In genomic region chr20:5484926-5485325, GRCh38 we compare ENCODE assay signal across 15 cellular contexts.
A peak's percentile ranks its signal among the peaks of the same experiment; 100 is the strongest.
DNase-seq lines count a peak whose midpoint lies in the region; ATAC-seq and TF ChIP-seq lines count a peak whose summit lies in the region.
"Had no signal": no experiment of that assay in that cellular context is flagged by ENCODE, and none has a peak within 500 bp of the region (broad histone marks: within the 10 kb centered on the region; RNA-seq: fewer than 3 reads in every experiment).

No MANE protein-coding gene starts in this region.

- no peak for ATAC-seq in activated CD8-positive, alpha-beta memory T cell treated with anti-CD3 and anti-CD28 coated beads, Interleukin-2, amount 10 ng/mL, durations not matched to agents 7 days and 5 days
- no peak for ATAC-seq in T-helper 17 cell
- no peak for ATAC-seq in CD8-positive, alpha-beta T cell
- no peak for ATAC-seq in activated naive CD8-positive, alpha-beta T cell treated with anti-CD3 and anti-CD28 coated beads, Interleukin-2, amount 50 U/mL, for 24 hours

- H3K9me3 ChIP-seq in T-helper 17 cell (ENCODE audit: control insufficient read depth, low read length, poor library complexity, severe bottlenecking) = no peaks in the 10 kb centered on the region
- H3K9me3 ChIP-seq in CD8-positive, alpha-beta T cell (ENCODE audit: low read length) = no peaks in the 10 kb centered on the region
- H3K9me3 ChIP-seq: A549, HAP-1 had no signal

- H3K27me3 ChIP-seq in CD8-positive, alpha-beta T cell (ENCODE audit: insufficient read depth, low read length) = no peaks in the 10 kb centered on the region

- no peak overlapping the region for H3K27ac ChIP-seq in CD8-positive, alpha-beta T cell (ENCODE audit: low read depth, low read length)
- H3K27ac ChIP-seq: 22Rv1, A549, C4-2B, GM23248 had no signal

- H3K27ac Mint-ChIP-seq in activated CD8-positive, alpha-beta memory T cell treated with anti-CD3 and anti-CD28 coated beads, Interleukin-2, amount 10 ng/mL, durations not matched to agents 7 days and 5 days = no peak overlapping the region
- H3K27ac Mint-ChIP-seq in T-helper 17 cell = peak overlapping the region; percentile 60
- H3K27ac Mint-ChIP-seq in CD8-positive, alpha-beta T cell = no peak overlapping the region
- H3K27ac Mint-ChIP-seq in activated naive CD8-positive, alpha-beta T cell treated with anti-CD3 and anti-CD28 coated beads, Interleukin-2, amount 50 U/mL, for 24 hours = no peak overlapping the region
- H3K27ac Mint-ChIP-seq: CD4-positive, alpha-beta T cell had no signal

- H3K36me3 ChIP-seq in CD8-positive, alpha-beta T cell (ENCODE audit: insufficient read depth, low read length) = no peaks in the 10 kb centered on the region
- H3K36me3 ChIP-seq: HAP-1 had no signal

- intact Hi-C loops in CD8-positive, alpha-beta T cell (cut with DNase I, micrococcal nuclease) = no loop called here

- TF ChIP-seq CTCF in CD8-positive, alpha-beta T cell (IDR thresholded peaks at IDR 0.05) = no peak

- POLR2A ChIA-PET in CD8-positive, alpha-beta T cell (lab: Charles Lee) = no interaction called here

- peaks cover 23% of the 10 kb centered on the region for H3K4me1 Mint-ChIP-seq in activated CD8-positive, alpha-beta memory T cell treated with anti-CD3 and anti-CD28 coated beads, Interleukin-2, amount 10 ng/mL, durations not matched to agents 7 days and 5 days
- H3K4me1 Mint-ChIP-seq in T-helper 17 cell = peaks cover 6% of the 10 kb centered on the region
- H3K4me1 Mint-ChIP-seq in CD8-positive, alpha-beta T cell (ENCODE audit: low read depth) = peaks cover 14% of the 10 kb centered on the region
- peaks cover 18% of the 10 kb centered on the region for H3K4me1 Mint-ChIP-seq in activated naive CD8-positive, alpha-beta T cell treated with anti-CD3 and anti-CD28 coated beads, Interleukin-2, amount 50 U/mL, for 24 hours

- H3K4me1 ChIP-seq in CD8-positive, alpha-beta T cell (ENCODE audit: insufficient read depth, low read length) = peaks cover 11% of the 10 kb centered on the region
- H3K4me1 ChIP-seq: A549, HAP-1 had no signal

- no peak overlapping the region for H3K4me3 Mint-ChIP-seq in activated CD8-positive, alpha-beta memory T cell treated with anti-CD3 and anti-CD28 coated beads, Interleukin-2, amount 10 ng/mL, durations not matched to agents 7 days and 5 days
- H3K4me3 Mint-ChIP-seq in T-helper 17 cell = no peak overlapping the region
- no peak overlapping the region for H3K4me3 Mint-ChIP-seq in CD8-positive, alpha-beta T cell
- H3K4me3 Mint-ChIP-seq in activated naive CD8-positive, alpha-beta T cell treated with anti-CD3 and anti-CD28 coated beads, Interleukin-2, amount 50 U/mL, for 24 hours = no peak overlapping the region
- H3K4me3 Mint-ChIP-seq: CD4-positive, alpha-beta T cell had no signal

- no peaks in the 10 kb centered on the region for H3K9me3 Mint-ChIP-seq in activated CD8-positive, alpha-beta memory T cell treated with anti-CD3 and anti-CD28 coated beads, Interleukin-2, amount 10 ng/mL, durations not matched to agents 7 days and 5 days (ENCODE audit: low read depth)
- H3K9me3 Mint-ChIP-seq in CD8-positive, alpha-beta T cell = no peaks in the 10 kb centered on the region
- H3K9me3 Mint-ChIP-seq in activated naive CD8-positive, alpha-beta T cell treated with anti-CD3 and anti-CD28 coated beads, Interleukin-2, amount 50 U/mL, for 24 hours = no peaks in the 10 kb centered on the region
- H3K9me3 Mint-ChIP-seq: CD4-positive, alpha-beta T cell had no signal

- no peaks in the 10 kb centered on the region for H3K36me3 Mint-ChIP-seq in activated CD8-positive, alpha-beta memory T cell treated with anti-CD3 and anti-CD28 coated beads, Interleukin-2, amount 10 ng/mL, durations not matched to agents 7 days and 5 days
- peaks cover 2% of the 10 kb centered on the region for H3K36me3 Mint-ChIP-seq in T-helper 17 cell (ENCODE audit: low read depth)
- no peaks in the 10 kb centered on the region for H3K36me3 Mint-ChIP-seq in CD8-positive, alpha-beta T cell
- no peaks in the 10 kb centered on the region for H3K36me3 Mint-ChIP-seq in activated naive CD8-positive, alpha-beta T cell treated with anti-CD3 and anti-CD28 coated beads, Interleukin-2, amount 50 U/mL, for 24 hours (ENCODE audit: low read depth)

- peaks cover 22% of the 10 kb centered on the region for H3K27me3 Mint-ChIP-seq in activated CD8-positive, alpha-beta memory T cell treated with anti-CD3 and anti-CD28 coated beads, Interleukin-2, amount 10 ng/mL, durations not matched to agents 7 days and 5 days
- H3K27me3 Mint-ChIP-seq in T-helper 17 cell = peaks cover 50% of the 10 kb centered on the region
- peaks cover 6% of the 10 kb centered on the region for H3K27me3 Mint-ChIP-seq in CD8-positive, alpha-beta T cell (ENCODE audit: low read depth)
- H3K27me3 Mint-ChIP-seq in activated naive CD8-positive, alpha-beta T cell treated with anti-CD3 and anti-CD28 coated beads, Interleukin-2, amount 50 U/mL, for 24 hours = peaks cover 16% of the 10 kb centered on the region

- CTCF ChIA-PET in activated CD8-positive, alpha-beta memory T cell treated with anti-CD3 and anti-CD28 coated beads, Interleukin-2, amount 10 ng/mL, durations not matched to agents 7 days and 5 days (lab: Charles Lee) = no interaction called here
- CTCF ChIA-PET in CD8-positive, alpha-beta T cell (lab: Charles Lee) = no interaction called here

- H3K4me3 ChIP-seq in CD8-positive, alpha-beta T cell (ENCODE audit: low read depth, low read length) = no peak overlapping the region
- H3K4me3 ChIP-seq: A549, GM23248, HAP-1 had no signal

- DNase-seq in DMS 273 (lab: John Stamatoyannopoulos, UW; ENCODE audit: unreplicated experiment) (peak; percentile 22), DMS 273 treated with DMSO at 0.1 percent for 48 hours (lab: John Stamatoyannopoulos, UW) (no peak), T-helper 17 cell (no peak), retina (peak; percentile 9)
- peak; percentile 25 for DNase-seq in activated CD8-positive, alpha-beta memory T cell treated with anti-CD3 and anti-CD28 coated beads, Interleukin-2, amount 10 ng/mL, durations not matched to agents 7 days and 5 days
- no peak for DNase-seq in activated CD8-positive, alpha-beta memory T cell treated with anti-CD3 and anti-CD28 coated beads for 24 hours
- no peak for DNase-seq in CD8-positive, alpha-beta T cell
- DNase-seq in activated naive CD8-positive, alpha-beta T cell treated with anti-CD3 and anti-CD28 coated beads, Interleukin-2, amount 50 U/mL, for 24 hours = no peak
- DNase-seq: AML-193; CD4-positive, alpha-beta T cell; GM23248 had no signal

Comparison
In these comparisons a context has a peak if more than half of its experiments do, and no peak if none do; other contexts are left out.
1. DNase-seq: peak in DMS 273 (single experiment), activated CD8-positive, alpha-beta memory T cell treated with anti-CD3 and anti-CD28 coated beads, Interleukin-2, amount 10 ng/mL, durations not matched to agents 7 days and 5 days (single experiment) and retina (single experiment); none in DMS 273 treated with DMSO at 0.1 percent for 48 hours (single experiment), activated CD8-positive, alpha-beta memory T cell treated with anti-CD3 and anti-CD28 coated beads for 24 hours (single experiment), T-helper 17 cell (0 of 3), CD8-positive, alpha-beta T cell (0 of 7) and activated naive CD8-positive, alpha-beta T cell treated with anti-CD3 and anti-CD28 coated beads, Interleukin-2, amount 50 U/mL, for 24 hours (single experiment).